ENCODE assay signal across 1 cellular context in genomic region chr7:92143192-92143880, GRCh38.
TF ChIP-seq lines count a peak whose summit lies in the region.

No MANE protein-coding gene starts in this region.

TF ChIP-seq in K562, 482 proteins besides CTCF, POLR2A, EP300 and RAD21:
- TF ChIP-seq ZBTB33 (CRISPR knock-in tag; IDR thresholded peaks at IDR 0.05), result peak; percentile 34; the same call in 1 of the 2 replicates
TF ChIP-seq in K562: peak in this region for 1; not testable (repeated sequence) for 481.
